Comparison of ENCODE assay signal across 13 cellular contexts in the genomic region with DNA sequence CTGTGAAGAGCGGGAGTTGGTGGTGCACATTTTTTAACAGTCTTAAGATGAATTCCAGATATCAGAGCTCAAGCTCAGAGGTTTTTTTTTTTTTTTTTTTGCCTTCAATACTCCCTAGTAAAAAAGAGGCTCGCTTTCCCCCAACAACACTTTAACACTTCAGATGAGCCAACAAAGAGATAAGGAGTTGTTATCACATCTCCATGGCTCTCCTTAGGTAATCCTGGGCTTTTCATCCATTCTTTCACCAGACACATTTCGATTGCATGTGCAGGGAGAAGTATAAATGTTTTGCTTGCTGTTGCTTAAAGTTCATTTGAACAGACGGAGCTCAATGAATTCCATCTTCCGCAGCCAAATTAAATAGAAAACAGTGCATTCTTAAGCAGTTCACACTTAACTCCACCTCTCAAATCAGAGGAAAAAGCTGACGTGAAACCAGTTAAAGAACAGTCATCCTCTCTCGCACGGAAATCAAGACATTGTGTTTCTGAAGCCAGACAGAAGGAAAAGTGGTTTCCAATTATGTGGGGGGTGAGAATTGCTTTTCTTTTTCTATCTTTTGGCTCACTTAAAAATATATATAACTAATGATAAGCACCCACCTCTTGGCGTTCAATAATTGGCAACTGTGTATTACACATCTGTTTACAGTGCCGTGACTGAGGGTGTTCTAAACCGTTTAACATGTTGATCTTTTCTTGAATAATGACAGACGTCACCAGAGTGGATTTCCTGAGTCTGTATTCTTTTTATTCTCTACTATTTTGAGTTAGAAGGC.
DNase-seq lines count a peak whose midpoint lies in the region; ATAC-seq and TF ChIP-seq lines count a peak whose summit lies in the region.
"Had no signal": no experiment of that assay in that cellular context is flagged by ENCODE, and none has a peak within 500 bp of the region (broad histone marks: within the 10 kb centered on the region; RNA-seq: fewer than 3 reads in every experiment).

No MANE protein-coding gene starts in this region.

- peak overlapping the region; percentile 58 to 72 for H3K27ac ChIP-seq in ascending aorta
- H3K27ac ChIP-seq: WERI-Rb-1 had no signal

- H3K4me3 Mint-ChIP-seq in glutamatergic neuron (ENCODE audit: unreplicated experiment), result no peak overlapping the region
- H3K4me3 Mint-ChIP-seq in T-helper 2 cell treated with Interferon-gamma antibody and Interleukin-4, amounts not matched to agents 5 μg/mL and 100 μg/mL, for 36 hours, result no peak overlapping the region
- H3K4me3 Mint-ChIP-seq: type B pancreatic cell had no signal

- ATAC-seq in HG02981 (IDR thresholded peaks at IDR 0.05; ENCODE audit: unreplicated experiment), result no peak

- H3K27me3 Mint-ChIP-seq in glutamatergic neuron (ENCODE audit: unreplicated experiment), result no peaks in the 10 kb centered on the region
- H3K27me3 Mint-ChIP-seq in T-helper 2 cell treated with Interferon-gamma antibody and Interleukin-4, amounts not matched to agents 5 μg/mL and 100 μg/mL, for 36 hours (ENCODE audit: low read depth), result no peaks in the 10 kb centered on the region

- peaks cover 0 to 21% of the 10 kb centered on the region in 2 donors for H3K4me1 ChIP-seq in ascending aorta
- H3K4me1 ChIP-seq: Caco-2 had no signal

- no peaks in the 10 kb centered on the region for H3K36me3 Mint-ChIP-seq in glutamatergic neuron (ENCODE audit: unreplicated experiment)
- H3K36me3 Mint-ChIP-seq in T-helper 2 cell treated with Interferon-gamma antibody and Interleukin-4, amounts not matched to agents 5 μg/mL and 100 μg/mL, for 36 hours (ENCODE audit: low read depth), result no peaks in the 10 kb centered on the region
- H3K36me3 Mint-ChIP-seq: type B pancreatic cell had no signal

- no peaks in the 10 kb centered on the region for H3K27me3 ChIP-seq in ascending aorta

- TF ChIP-seq CTCF in ascending aorta (IDR thresholded peaks at IDR 0.05) (no peak), glutamatergic neuron (IDR thresholded peaks at IDR 0.05; ENCODE audit: partially characterized antibody, unreplicated experiment) (no peak)

- no peaks in the 10 kb centered on the region for H3K36me3 ChIP-seq in ascending aorta
- H3K36me3 ChIP-seq: WERI-Rb-1 had no signal

- peaks cover 3% of the 10 kb centered on the region for H3K9me3 Mint-ChIP-seq in glutamatergic neuron (ENCODE audit: unreplicated experiment)
- no peaks in the 10 kb centered on the region for H3K9me3 Mint-ChIP-seq in T-helper 2 cell treated with Interferon-gamma antibody and Interleukin-4, amounts not matched to agents 5 μg/mL and 100 μg/mL, for 36 hours
- H3K9me3 Mint-ChIP-seq: type B pancreatic cell had no signal

- H3K27ac Mint-ChIP-seq in glutamatergic neuron (ENCODE audit: unreplicated experiment), result peak overlapping the region; percentile 62
- H3K27ac Mint-ChIP-seq in T-helper 2 cell treated with Interferon-gamma antibody and Interleukin-4, amounts not matched to agents 5 μg/mL and 100 μg/mL, for 36 hours, result no peak overlapping the region
- H3K27ac Mint-ChIP-seq: type B pancreatic cell had no signal

- peaks cover 33% of the 10 kb centered on the region for H3K4me1 Mint-ChIP-seq in glutamatergic neuron (ENCODE audit: low read depth, unreplicated experiment)
- no peaks in the 10 kb centered on the region for H3K4me1 Mint-ChIP-seq in T-helper 2 cell treated with Interferon-gamma antibody and Interleukin-4, amounts not matched to agents 5 μg/mL and 100 μg/mL, for 36 hours (ENCODE audit: low read depth)

- no peaks in the 10 kb centered on the region for H3K9me3 ChIP-seq in ascending aorta
- H3K9me3 ChIP-seq: Caco-2 had no signal

- intact Hi-C loops in ascending aorta (cut with DNase I), result loop anchor here (5.0 to 10.0 kb wide), 4 partner anchors 234 to 1421 kb away; partner anchors contain the start of gene TAF4B

- peak overlapping the region in 1 of 2 donors; percentile 52 for H3K4me3 ChIP-seq in ascending aorta

- DNase-seq in ELR (ENCODE audit: low read depth) (peak; percentile 20), ascending aorta (ENCODE audit: low spot score in 2 of 2) (no peak), glutamatergic neuron (no peak), renal cortical epithelial cell (ENCODE audit: low read depth) (peak; percentile 25), COLO668 (lab: John Stamatoyannopoulos, UW; ENCODE audit: unreplicated experiment) (no peak)
- no peak for DNase-seq in activated naive CD4-positive, alpha-beta T cell treated with Interleukin-2 at 50 U/mL for 16 hours
- DNase-seq in T-helper 2 cell treated with Interferon-gamma antibody and Interleukin-4, amounts not matched to agents 5 μg/mL and 100 μg/mL, for 36 hours (ENCODE audit: low spot score), result no peak
- DNase-seq: Caco-2; NK-92 treated with Interleukin-12 subunit alpha and Interleukin-12 subunit beta, amount 100 ng/mL, for 24 hours; stimulated activated CD4-positive, alpha-beta T cell treated with anti-CD3 and anti-CD28 coated beads, Interleukin-2, amount 100 ng/mL, for 24 hours; WERI-Rb-1 had no signal

Comparison
In these comparisons a context has a peak if more than half of its experiments do, and no peak if none do; other contexts are left out.
1. DNase-seq: peak in ELR (single experiment) and renal cortical epithelial cell (single experiment); none in ascending aorta (0 of 2), glutamatergic neuron (single experiment), activated naive CD4-positive, alpha-beta T cell treated with Interleukin-2 at 50 U/mL for 16 hours (single experiment), COLO668 (single experiment) and T-helper 2 cell treated with Interferon-gamma antibody and Interleukin-4, amounts not matched to agents 5 μg/mL and 100 μg/mL, for 36 hours (single experiment).